ENCODE assay signal across 1 cellular context in the genomic region with DNA sequence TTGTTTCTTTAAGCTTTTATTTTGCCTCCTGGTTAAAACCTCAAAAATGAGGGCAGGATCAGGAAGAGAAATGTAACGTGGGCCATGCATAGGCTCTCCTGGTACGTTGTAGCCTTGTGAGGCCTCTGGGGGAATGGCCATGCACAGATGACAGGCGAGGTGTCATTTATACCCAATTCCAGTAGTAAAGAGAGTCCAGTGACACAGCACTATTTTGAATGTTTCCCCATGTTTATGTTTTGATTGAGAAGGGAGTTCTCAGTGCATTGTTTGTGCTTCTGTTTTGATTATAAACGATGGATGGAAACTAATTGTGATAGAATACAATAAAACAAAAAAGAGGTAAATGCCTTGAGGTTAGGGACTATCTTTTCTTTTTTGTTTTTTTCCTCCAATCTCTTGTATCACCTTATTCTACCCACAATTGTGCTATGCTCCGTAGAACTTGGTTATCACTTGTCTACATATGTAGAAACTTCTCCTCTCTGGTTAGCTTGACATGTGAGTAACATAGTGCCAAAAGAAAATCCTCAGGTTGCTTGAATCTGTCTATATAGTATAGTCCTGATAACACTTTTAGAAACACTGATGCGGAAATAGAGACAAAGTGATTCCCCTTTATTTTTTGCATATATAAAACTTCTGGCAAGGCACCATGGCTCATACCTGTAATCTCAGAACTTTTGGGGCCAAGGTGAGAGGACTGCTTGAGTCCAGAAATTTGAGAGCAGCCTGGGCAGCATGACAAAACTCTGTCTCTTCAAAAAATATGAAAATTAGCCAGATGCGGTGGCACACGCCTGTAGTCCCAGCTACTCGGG.
TF ChIP-seq lines count a peak whose summit lies in the region.

No MANE protein-coding gene starts in this region.

TF ChIP-seq in HCT116, 20 proteins besides CTCF, POLR2A, EP300 and RAD21 (continued from another document):
- TF ChIP-seq, protein P1, sequence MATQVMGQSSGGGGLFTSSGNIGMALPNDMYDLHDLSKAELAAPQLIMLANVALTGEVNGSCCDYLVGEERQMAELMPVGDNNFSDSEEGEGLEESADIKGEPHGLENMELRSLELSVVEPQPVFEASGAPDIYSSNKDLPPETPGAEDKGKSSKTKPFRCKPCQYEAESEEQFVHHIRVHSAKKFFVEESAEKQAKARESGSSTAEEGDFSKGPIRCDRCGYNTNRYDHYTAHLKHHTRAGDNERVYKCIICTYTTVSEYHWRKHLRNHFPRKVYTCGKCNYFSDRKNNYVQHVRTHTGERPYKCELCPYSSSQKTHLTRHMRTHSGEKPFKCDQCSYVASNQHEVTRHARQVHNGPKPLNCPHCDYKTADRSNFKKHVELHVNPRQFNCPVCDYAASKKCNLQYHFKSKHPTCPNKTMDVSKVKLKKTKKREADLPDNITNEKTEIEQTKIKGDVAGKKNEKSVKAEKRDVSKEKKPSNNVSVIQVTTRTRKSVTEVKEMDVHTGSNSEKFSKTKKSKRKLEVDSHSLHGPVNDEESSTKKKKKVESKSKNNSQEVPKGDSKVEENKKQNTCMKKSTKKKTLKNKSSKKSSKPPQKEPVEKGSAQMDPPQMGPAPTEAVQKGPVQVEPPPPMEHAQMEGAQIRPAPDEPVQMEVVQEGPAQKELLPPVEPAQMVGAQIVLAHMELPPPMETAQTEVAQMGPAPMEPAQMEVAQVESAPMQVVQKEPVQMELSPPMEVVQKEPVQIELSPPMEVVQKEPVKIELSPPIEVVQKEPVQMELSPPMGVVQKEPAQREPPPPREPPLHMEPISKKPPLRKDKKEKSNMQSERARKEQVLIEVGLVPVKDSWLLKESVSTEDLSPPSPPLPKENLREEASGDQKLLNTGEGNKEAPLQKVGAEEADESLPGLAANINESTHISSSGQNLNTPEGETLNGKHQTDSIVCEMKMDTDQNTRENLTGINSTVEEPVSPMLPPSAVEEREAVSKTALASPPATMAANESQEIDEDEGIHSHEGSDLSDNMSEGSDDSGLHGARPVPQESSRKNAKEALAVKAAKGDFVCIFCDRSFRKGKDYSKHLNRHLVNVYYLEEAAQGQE (IDR thresholded peaks at IDR 0.05; ENCODE audit: low read depth): no peak
- TF ChIP-seq EZH2phosphoT487 (IDR thresholded peaks at IDR 0.05; ENCODE audit: borderline replicate concordance) (no peak), EZH2 (IDR thresholded peaks at IDR 0.05) (no peak)
- TF ChIP-seq, protein P2, sequence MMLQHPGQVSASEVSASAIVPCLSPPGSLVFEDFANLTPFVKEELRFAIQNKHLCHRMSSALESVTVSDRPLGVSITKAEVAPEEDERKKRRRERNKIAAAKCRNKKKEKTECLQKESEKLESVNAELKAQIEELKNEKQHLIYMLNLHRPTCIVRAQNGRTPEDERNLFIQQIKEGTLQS (IDR thresholded peaks at IDR 0.05): no peak
